Comparison of ENCODE assay signal across 8 cellular contexts in genomic region chr16:78100162-78100467, GRCh38. TPM values are rescaled to one million over a fixed set of nuclear protein-coding genes. Genes with fewer than 3 reads are reported as not detected.
DNase-seq lines count a peak whose midpoint lies in the region; ATAC-seq and TF ChIP-seq lines count a peak whose summit lies in the region.

No MANE protein-coding gene starts in this region.

- peak overlapping the region; percentile 30 to 89; a peak in 1 of 4 replicates for H4K8ac ChIP-seq in IMR-90 (ENCODE audit: low read depth in 2 of 2, low read length in 2 of 2)

- H2BK5ac ChIP-seq in IMR-90 (ENCODE audit: low read depth, low read length, poor library complexity, severe bottlenecking): no peak overlapping the region

- H3K4me1 ChIP-seq in IMR-90 (ENCODE audit: control insufficient read depth, insufficient read depth, low read length) (peaks cover 3% of the 10 kb centered on the region; the same call in 1 of the 2 replicates), colonic mucosa (no peaks in the 10 kb centered on the region)

- peaks cover 33% of the 10 kb centered on the region for H3K4me1 Mint-ChIP-seq in CD4-positive, alpha-beta T cell (ENCODE audit: low read depth)
- peaks cover 44% of the 10 kb centered on the region for H3K4me1 Mint-ChIP-seq in nephron progenitor cell

- no peak overlapping the region for H2AK9ac ChIP-seq in IMR-90 (replicated peaks; ENCODE audit: low read depth, low read length, poor library complexity)

- H2BK15ac ChIP-seq in IMR-90 (ENCODE audit: low read depth, low read length): no peak overlapping the region

- H3K79me1 ChIP-seq in IMR-90 (ENCODE audit: low read depth in 1 of 2, low read length in 2 of 2): peaks cover 0 to 3% of the 10 kb centered on the region in 2 experiments; a peak in 1 of 4 replicates

- no peak overlapping the region for H4K91ac ChIP-seq in IMR-90 (ENCODE audit: insufficient read depth, low read depth, low read length)

- 0 out of 2 replicates have a peak overlapping the region, but pooled peaks have one; percentile 66 for H3K14ac ChIP-seq in IMR-90 (replicated peaks; ENCODE audit: low read depth, low read length)

- no peak overlapping the region for H3K56ac ChIP-seq in IMR-90 (ENCODE audit: extremely low read depth, insufficient read depth, low read length)

- no peak overlapping the region for H3K18ac ChIP-seq in IMR-90 (ENCODE audit: low read depth, low read length)

- dilution Hi-C loops in IMR-90 (cut with HindIII; ENCODE audit: low sequenced_read_pairs, unreplicated experiment): no loop called here

- peak overlapping the region; percentile 91 for H3K4me2 ChIP-seq in IMR-90 (ENCODE audit: low read depth, low read length)

- no peaks in the 10 kb centered on the region; the same call in 1 of the 2 replicates for H3K9me1 ChIP-seq in IMR-90 (ENCODE audit: insufficient read depth, low read length)

- H2BK120ac ChIP-seq in IMR-90 (ENCODE audit: low read depth, low read length): no peak overlapping the region

- no peaks in the 10 kb centered on the region for H3K27me3 ChIP-seq in CD4-positive, alpha-beta T cell (ENCODE audit: control insufficient read depth, insufficient read depth, low read length)
- H3K27me3 ChIP-seq in IMR-90 (ENCODE audit: control insufficient read depth, insufficient read depth, low read length): no peaks in the 10 kb centered on the region
- no peaks in the 10 kb centered on the region for H3K27me3 ChIP-seq in colonic mucosa

- H2AFZ ChIP-seq in IMR-90 (replicated peaks; ENCODE audit: low read length, poor library complexity): peak overlapping the region; percentile 100

- peak overlapping the region; percentile 94 for H3K4me3 Mint-ChIP-seq in CD4-positive, alpha-beta T cell
- H3K4me3 Mint-ChIP-seq in nephron progenitor cell: peak overlapping the region; percentile 89

- POLR2A ChIA-PET in CD4-positive, alpha-beta T cell (lab: Charles Lee): interaction anchor here (1.1 to 1.6 kb wide), 2 partner anchors 23 to 378 kb away, joined by 3 to 4 read pairs; partner anchors contain the start of gene NUDT7
- POLR2A ChIA-PET in IMR-90 (lab: Charles Lee; ENCODE audit: unreplicated experiment): no interaction called here

- H3K9me3 ChIP-seq in CD4-positive, alpha-beta T cell (ENCODE audit: control insufficient read depth, low read length): no peaks in the 10 kb centered on the region
- no peaks in the 10 kb centered on the region for H3K9me3 ChIP-seq in IMR-90 (ENCODE audit: control insufficient read depth, insufficient read depth, low read length)
- H3K9me3 ChIP-seq in colonic mucosa: no peaks in the 10 kb centered on the region

- H3K4me3 ChIP-seq in IMR-90 (ENCODE audit: insufficient read depth, low read depth, low read length) (peak overlapping the region; percentile 80), colonic mucosa (peak overlapping the region; percentile 97)

- H3K27me3 Mint-ChIP-seq in CD4-positive, alpha-beta T cell: no peaks in the 10 kb centered on the region
- H3K27me3 Mint-ChIP-seq in nephron progenitor cell (ENCODE audit: low read depth, poor library complexity): peaks cover 7% of the 10 kb centered on the region

- no peak overlapping the region for H2AK5ac ChIP-seq in IMR-90 (ENCODE audit: low read depth, low read length)

- TF ChIP-seq CTCF in CD4-positive, alpha-beta T cell (IDR thresholded peaks at IDR 0.05): peak; percentile 19
- TF ChIP-seq CTCF in IMR-90 (conservative IDR thresholded peaks at IDR 0.05; ENCODE audit: low read depth, low read length) (no peak), colonic mucosa (IDR thresholded peaks at IDR 0.05) (no peak), nephron progenitor cell (IDR thresholded peaks at IDR 0.05) (no peak), GM10266 (IDR thresholded peaks at IDR 0.05; ENCODE audit: control insufficient read depth, insufficient read depth, low read depth, missing control alignments) (no peak)

- no peak for TF ChIP-seq RAD21 in IMR-90 (IDR thresholded peaks at IDR 0.05; ENCODE audit: low read length)

- H3K9ac ChIP-seq in IMR-90 (ENCODE audit: low read depth, low read length) (no peak overlapping the region), colonic mucosa (ENCODE audit: low read depth in 2 of 2, low read length in 2 of 2) (peak overlapping the region; percentile 75 to 88)

- no peak for ATAC-seq in CD4-positive, alpha-beta T cell (ENCODE audit: poor library complexity)
- ATAC-seq in IMR-90 (ENCODE audit: low read depth): no peak
- ATAC-seq in HG03280 (IDR thresholded peaks at IDR 0.05; ENCODE audit: unreplicated experiment): no peak
- ATAC-seq in GM19324 (IDR thresholded peaks at IDR 0.05; ENCODE audit: low FRiP score, unreplicated experiment): no peak

- DNase-seq in CD4-positive, alpha-beta T cell: no peak
- DNase-seq in IMR-90 (no peak), colonic mucosa (no peak), nephron progenitor cell (no peak), NCI-H748 (lab: John Stamatoyannopoulos, UW; ENCODE audit: unreplicated experiment) (no peak), GM10266 (ENCODE audit: extremely low spot score) (no peak)

- no CpG with 5 or more reads among the region's 6 CpGs for WGBS in IMR-90 (ENCODE audit: extremely low coverage in 2 of 2, insufficient read length in 1 of 2), 2 experiments

- no peaks in the 10 kb centered on the region for H4K20me1 ChIP-seq in IMR-90 (ENCODE audit: insufficient read depth, low read length)

- in situ Hi-C loops in IMR-90 (cut with MboI; ENCODE audit: low sequenced_read_pairs): no loop called here

- intact Hi-C loops in CD4-positive, alpha-beta T cell (cut with DNase I, micrococcal nuclease): loop anchor here (1.0 to 5.0 kb wide), 2 partner anchors 425 to 1172 kb away; no protein-coding TSS in a partner anchor
- intact Hi-C loops in IMR-90 (cut with micrococcal nuclease) (no loop called here), colonic mucosa (cut with DNase I) (no loop called here)

- H3K27ac ChIP-seq in CD4-positive, alpha-beta T cell (ENCODE audit: low read depth, low read length): peak overlapping the region; percentile 85
- H3K27ac ChIP-seq in IMR-90 (ENCODE audit: insufficient read depth, low read length): no peak overlapping the region
- H3K27ac ChIP-seq in colonic mucosa: peak overlapping the region; percentile 88

- H3K4ac ChIP-seq in IMR-90 (ENCODE audit: low read depth, low read length): no peak overlapping the region

- CTCF ChIA-PET in CD4-positive, alpha-beta T cell (lab: Charles Lee): interaction anchor here (0.7 to 1.8 kb wide), 4 partner anchors 9 to 1502 kb away, joined by 3 to 8 read pairs (median 4); no protein-coding TSS in a partner anchor
- CTCF ChIA-PET in IMR-90 (lab: Yijun Ruan, JAX): interaction anchor here (1.2 kb wide), 1 partner anchor 9 kb away, joined by 5 read pairs; no protein-coding TSS in a partner anchor

- H2BK20ac ChIP-seq in IMR-90 (ENCODE audit: low read depth, low read length): no peak overlapping the region

- no peaks in the 10 kb centered on the region for H3K9me3 Mint-ChIP-seq in CD4-positive, alpha-beta T cell
- H3K9me3 Mint-ChIP-seq in nephron progenitor cell: peaks cover 6% of the 10 kb centered on the region

- BruUV-seq in IMR-90 (replicated peaks; lab: Mats Ljungman, UMichigan): no TSS peak

- H3K36me3 Mint-ChIP-seq in CD4-positive, alpha-beta T cell (ENCODE audit: low read depth): no peaks in the 10 kb centered on the region
- H3K36me3 Mint-ChIP-seq in nephron progenitor cell (ENCODE audit: low read depth): peaks cover 6% of the 10 kb centered on the region

- TF ChIP-seq POLR2A in IMR-90 (IDR thresholded peaks at IDR 0.05; ENCODE audit: low read depth, low read length): no peak

- H3K36me3 ChIP-seq in IMR-90 (ENCODE audit: control insufficient read depth, insufficient read depth, low read length) (no peaks in the 10 kb centered on the region), colonic mucosa (no peaks in the 10 kb centered on the region)

- no peak overlapping the region for H4K5ac ChIP-seq in IMR-90 (ENCODE audit: low read depth, low read length)

- H3K27ac Mint-ChIP-seq in CD4-positive, alpha-beta T cell: peak overlapping the region; percentile 83
- no peak overlapping the region for H3K27ac Mint-ChIP-seq in nephron progenitor cell

- H3K23ac ChIP-seq in IMR-90 (ENCODE audit: low read depth, low read length): no peak overlapping the region; the same call in 1 of the 2 replicates

TF ChIP-seq in IMR-90, 13 proteins besides CTCF, POLR2A, EP300 and RAD21:
- no peak for TF ChIP-seq NFE2L2 (IDR thresholded peaks at IDR 0.05; ENCODE audit: low read depth, low read length)
- no peak for TF ChIP-seq CHD1 (IDR thresholded peaks at IDR 0.05; ENCODE audit: low read depth, low read length)
- TF ChIP-seq CEBPB (IDR thresholded peaks at IDR 0.05; ENCODE audit: low read depth, low read length): no peak
- no peak for TF ChIP-seq RFX5 (IDR thresholded peaks at IDR 0.05; ENCODE audit: low read depth, low read length)
- no peak for TF ChIP-seq ELK1 (IDR thresholded peaks at IDR 0.05; ENCODE audit: borderline replicate concordance, low read depth, low read length)
- TF ChIP-seq RCOR1 (IDR thresholded peaks at IDR 0.05; ENCODE audit: insufficient replicate concordance, low read length): no peak
- TF ChIP-seq FOS (IDR thresholded peaks at IDR 0.05; ENCODE audit: low read depth, low read length): no peak

RNA-seq across cellular contexts. Expression of gene WWOX, which starts 0.7 kb away (rescaled TPM):
- 10 to 100 TPM; 19.3 to 21.7 TPM for total RNA-seq in CD4-positive, alpha-beta T cell
- total RNA-seq in IMR-90 (2012; rRNA removed) (5.4 and 8.9 TPM in 2 replicates), colonic mucosa (10 to 100 TPM in 1 of 2 donors, 1 to 10 TPM in 1; 7.2 to 11.0 TPM)
- polyA plus RNA-seq in IMR-90 (2012; rRNA removed): 2.7 and 3.2 TPM in 2 replicates
- polyA plus RNA-seq in IMR-90 (2012; cell fraction: cytosol; rRNA removed): 3.3 and 3.9 TPM in 2 replicates
- 3.7 and 7.0 TPM in 2 replicates for polyA plus RNA-seq in IMR-90 (2012; cell fraction: nucleus; rRNA removed; ENCODE audit: low replicate concordance)

Comparison
In these comparisons a context has a peak if more than half of its experiments do, and no peak if none do; other contexts are left out.
1. intact Hi-C loops: an anchor here in CD4-positive, alpha-beta T cell (1.0 to 5.0 kb wide); none called in IMR-90 and colonic mucosa.